1 cellular context compared by ENCODE assay signal in the genomic region with DNA sequence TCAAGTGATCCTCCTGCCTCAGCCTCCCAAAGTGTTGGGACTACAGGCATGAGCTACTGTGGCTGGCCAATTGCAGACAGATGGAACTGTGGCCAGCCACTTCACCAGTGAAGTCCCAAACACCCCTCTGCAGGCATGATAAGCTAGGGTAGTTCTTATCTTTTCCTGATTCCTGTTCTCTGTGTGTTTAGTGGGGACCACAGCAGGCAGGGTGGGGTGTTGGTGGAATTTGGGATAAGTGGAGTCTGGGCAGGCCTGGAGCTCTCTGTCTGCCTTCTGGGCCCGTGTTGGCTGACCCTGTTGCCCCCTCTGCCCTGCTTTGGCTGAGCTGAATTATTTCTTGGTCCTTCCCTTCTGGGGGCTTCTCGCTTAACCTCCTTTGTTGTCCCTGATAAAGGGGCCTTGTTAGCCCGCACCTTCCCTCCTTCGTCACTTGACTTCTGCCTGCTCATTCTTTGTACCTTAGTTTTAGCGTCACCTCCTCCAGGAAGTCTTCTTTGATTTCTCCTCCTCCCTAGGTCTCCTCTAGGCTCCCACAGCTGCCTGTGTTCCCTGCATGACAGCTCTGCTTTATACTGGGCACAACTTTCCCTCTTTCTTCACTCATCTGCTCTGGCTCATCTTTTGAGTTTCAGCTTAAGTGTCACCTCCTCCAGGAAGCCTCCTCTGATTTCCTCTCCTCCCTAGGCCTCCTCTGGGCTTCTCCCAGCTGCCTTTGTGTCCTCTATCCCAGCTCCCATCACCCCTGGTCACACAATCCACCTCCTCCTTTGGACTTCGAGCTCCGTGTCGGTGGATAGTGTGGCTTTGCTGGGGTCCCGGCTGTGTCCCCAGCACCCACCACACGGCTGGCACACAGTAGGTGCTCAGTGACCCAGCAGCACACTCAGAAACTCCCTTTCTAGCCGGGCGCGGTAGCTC.
TF ChIP-seq lines count a peak whose summit lies in the region.

No MANE protein-coding gene starts in this region.

TF ChIP-seq in IMR-90, 13 proteins besides CTCF, POLR2A, EP300 and RAD21:
- TF ChIP-seq FOS (IDR thresholded peaks at IDR 0.05; ENCODE audit: low read depth, low read length) (no peak), CHD1 (IDR thresholded peaks at IDR 0.05; ENCODE audit: low read depth, low read length) (no peak), SMC3 (IDR thresholded peaks at IDR 0.05; ENCODE audit: low read depth, low read length) (no peak), CEBPB (IDR thresholded peaks at IDR 0.05; ENCODE audit: low read depth, low read length) (no peak), BHLHE40 (IDR thresholded peaks at IDR 0.05; ENCODE audit: low read depth, low read length) (no peak)
